ENCODE assay signal across 1 cellular context in genomic region chr1:161940866-161941591, GRCh38.
A peak's percentile ranks its signal among the peaks of the same experiment; 100 is the strongest.
TF ChIP-seq lines count a peak whose summit lies in the region.

No MANE protein-coding gene starts in this region.

TF ChIP-seq in K562, 482 proteins besides CTCF, POLR2A, EP300 and RAD21 (continued from another document):
- no peak for TF ChIP-seq RERE (CRISPR knock-in tag; IDR thresholded peaks at IDR 0.05; ENCODE audit: borderline replicate concordance)
- TF ChIP-seq, protein P1, sequence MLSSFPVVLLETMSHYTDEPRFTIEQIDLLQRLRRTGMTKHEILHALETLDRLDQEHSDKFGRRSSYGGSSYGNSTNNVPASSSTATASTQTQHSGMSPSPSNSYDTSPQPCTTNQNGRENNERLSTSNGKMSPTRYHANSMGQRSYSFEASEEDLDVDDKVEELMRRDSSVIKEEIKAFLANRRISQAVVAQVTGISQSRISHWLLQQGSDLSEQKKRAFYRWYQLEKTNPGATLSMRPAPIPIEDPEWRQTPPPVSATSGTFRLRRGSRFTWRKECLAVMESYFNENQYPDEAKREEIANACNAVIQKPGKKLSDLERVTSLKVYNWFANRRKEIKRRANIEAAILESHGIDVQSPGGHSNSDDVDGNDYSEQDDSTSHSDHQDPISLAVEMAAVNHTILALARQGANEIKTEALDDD (IDR thresholded peaks at IDR 0.05) = 0 out of 2 replicates have a peak, but pooled peaks have one; percentile 30
- no peak for TF ChIP-seq NR2C1 (IDR thresholded peaks at IDR 0.05)
- TF ChIP-seq NR2C1 (tag; IDR thresholded peaks at IDR 0.05) = no peak
- TF ChIP-seq ZNF134 (CRISPR knock-in tag; conservative IDR thresholded peaks at IDR 0.05) = no peak
- TF ChIP-seq ZNF584 (CRISPR knock-in tag; IDR thresholded peaks at IDR 0.05; ENCODE audit: low read depth) = no peak
- TF ChIP-seq JUNB (CRISPR knock-in tag; conservative IDR thresholded peaks at IDR 0.05) = no peak
- TF ChIP-seq TRIM28 (IDR thresholded peaks at IDR 0.05) = no peak
- no peak for TF ChIP-seq FOXP1 (CRISPR knock-in tag; IDR thresholded peaks at IDR 0.05)
- no peak for TF ChIP-seq SIRT6 (IDR thresholded peaks at IDR 0.05; ENCODE audit: low read depth, low read length)
- TF ChIP-seq SAFB2 (IDR thresholded peaks at IDR 0.05; ENCODE audit: borderline replicate concordance, low read depth, low read length, severe bottlenecking) = no peak
- no peak for TF ChIP-seq SMARCB1 (IDR thresholded peaks at IDR 0.05; ENCODE audit: insufficient read length, low read depth)
- TF ChIP-seq, protein P2, sequence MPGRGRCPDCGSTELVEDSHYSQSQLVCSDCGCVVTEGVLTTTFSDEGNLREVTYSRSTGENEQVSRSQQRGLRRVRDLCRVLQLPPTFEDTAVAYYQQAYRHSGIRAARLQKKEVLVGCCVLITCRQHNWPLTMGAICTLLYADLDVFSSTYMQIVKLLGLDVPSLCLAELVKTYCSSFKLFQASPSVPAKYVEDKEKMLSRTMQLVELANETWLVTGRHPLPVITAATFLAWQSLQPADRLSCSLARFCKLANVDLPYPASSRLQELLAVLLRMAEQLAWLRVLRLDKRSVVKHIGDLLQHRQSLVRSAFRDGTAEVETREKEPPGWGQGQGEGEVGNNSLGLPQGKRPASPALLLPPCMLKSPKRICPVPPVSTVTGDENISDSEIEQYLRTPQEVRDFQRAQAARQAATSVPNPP (IDR thresholded peaks at IDR 0.05; ENCODE audit: borderline replicate concordance, insufficient read depth, insufficient read length) = no peak
- TF ChIP-seq MED1 (CRISPR knock-in tag; IDR thresholded peaks at IDR 0.05; ENCODE audit: borderline replicate concordance) = no peak
- no peak for TF ChIP-seq SRF (CRISPR knock-in tag; IDR thresholded peaks at IDR 0.05)
- TF ChIP-seq HDAC2 (IDR thresholded peaks at IDR 0.05) = no peak
- TF ChIP-seq ZNF184 (CRISPR knock-in tag; IDR thresholded peaks at IDR 0.05) = no peak
- no peak for TF ChIP-seq ZFP30 (CRISPR knock-in tag; IDR thresholded peaks at IDR 0.05; ENCODE audit: borderline replicate concordance)
- TF ChIP-seq SMARCA4 (IDR thresholded peaks at IDR 0.05) = no peak
- TF ChIP-seq CBX8 (IDR thresholded peaks at IDR 0.05; ENCODE audit: borderline replicate concordance, extremely low read depth, low read depth, low read length, poor library complexity, severe bottlenecking) = no peak
- no peak for TF ChIP-seq ELF2 (CRISPR knock-in tag; IDR thresholded peaks at IDR 0.05)
- TF ChIP-seq ILK (tag; IDR thresholded peaks at IDR 0.05; ENCODE audit: borderline replicate concordance, low read depth) = no peak
- TF ChIP-seq GABPA (tag; conservative IDR thresholded peaks at IDR 0.05; ENCODE audit: low read depth) = no peak
- TF ChIP-seq SP2 (IDR thresholded peaks at IDR 0.05; ENCODE audit: extremely low read depth, low read depth, low read length, poor library complexity, severe bottlenecking) = no peak
- no peak for TF ChIP-seq BCL6 (CRISPR knock-in tag; IDR thresholded peaks at IDR 0.05)
- 0 out of 2 replicates have a peak, but pooled peaks have one; percentile 27 for TF ChIP-seq ZNF316 (IDR thresholded peaks at IDR 0.05)
- no peak for TF ChIP-seq CEBPB (tag; IDR thresholded peaks at IDR 0.05)
- TF ChIP-seq ZKSCAN3 (CRISPR knock-in tag; IDR thresholded peaks at IDR 0.05) = no peak
- TF ChIP-seq NBN (IDR thresholded peaks at IDR 0.05; ENCODE audit: low read depth) = no peak
TF ChIP-seq in K562: peak in this region for 5.
